ENCODE assay signal across 16 cellular contexts in genomic region chr6:109718991-109719390, GRCh38.
"Had no signal": no experiment of that assay in that cellular context is flagged by ENCODE, and none has a peak within 500 bp of the region (broad histone marks: within the 10 kb centered on the region; RNA-seq: fewer than 3 reads in every experiment).

No MANE protein-coding gene starts in this region.

- DNase-seq: activated CD4-positive, alpha-beta T cell treated with anti-CD3 and anti-CD28 coated beads, Interleukin-2, amount 10 ng/mL, durations not matched to agents 24 days and 14 days; activated CD8-positive, alpha-beta T cell treated with anti-CD3 and anti-CD28 coated beads for 36 hours; activated naive CD4-positive, alpha-beta T cell treated with Interleukin-2 at 50 U/mL for 16 hours; activated naive CD8-positive, alpha-beta T cell treated with anti-CD3 and anti-CD28 coated beads, Interleukin-2, amount 10 ng/mL, durations not matched to agents 7 days and 5 days; activated T-cell treated with anti-CD3 and anti-CD28 coated beads, Interleukin-2, amount 50 U/mL, for 24 hours; body of pancreas; heart right ventricle; left cardiac atrium; natural killer cell; stimulated activated CD4-positive, alpha-beta T cell treated with anti-CD3 and anti-CD28 coated beads, Interleukin-4, amount 100 ng/mL, for 4 hours; testis; upper lobe of left lung had no signal

- H3K4me3 ChIP-seq: body of pancreas, coronary artery, heart right ventricle, testis, upper lobe of left lung had no signal

- ATAC-seq: activated CD8-positive, alpha-beta T cell treated with anti-CD3 and anti-CD28 coated beads for 36 hours; body of pancreas; heart right ventricle; left cardiac atrium; natural killer cell; sciatic nerve; stimulated activated memory B cell treated with anti-CD40 and anti-IgM and Interleukin-4, amounts not matched to agents 10 μg/mL and 1 μg/mL and 100 μg/mL, for 72 hours; WTC11 had no signal
